ENCODE assay signal across 12 cellular contexts in genomic region chr4:162959056-162959455, GRCh38.
DNase-seq lines count a peak whose midpoint lies in the region; ATAC-seq and TF ChIP-seq lines count a peak whose summit lies in the region.
"Had no signal": no experiment of that assay in that cellular context is flagged by ENCODE, and none has a peak within 500 bp of the region (broad histone marks: within the 10 kb centered on the region; RNA-seq: fewer than 3 reads in every experiment).

No MANE protein-coding gene starts in this region.

- no peaks in the 10 kb centered on the region for H3K79me2 ChIP-seq in smooth muscle cell (ENCODE audit: low read depth)

- no peak overlapping the region for H4K91ac ChIP-seq in mesenchymal stem cell (ENCODE audit: low read length)

- peak; percentile 46 for ATAC-seq in GM21423 (IDR thresholded peaks at IDR 0.05; ENCODE audit: unreplicated experiment)

- no peaks in the 10 kb centered on the region for H3K9me3 ChIP-seq in smooth muscle cell (replicated peaks; ENCODE audit: low read depth)
- H3K9me3 ChIP-seq in mesenchymal stem cell (ENCODE audit: control insufficient read depth, low read length), result no peaks in the 10 kb centered on the region
- H3K9me3 ChIP-seq: tibial nerve had no signal

- H3K27ac ChIP-seq in smooth muscle cell (ENCODE audit: low read depth) (no peak overlapping the region), mesenchymal stem cell (ENCODE audit: low read length, poor library complexity, severe bottlenecking) (no peak overlapping the region)
- H3K27ac ChIP-seq: tibial nerve had no signal

- H3K9ac ChIP-seq in smooth muscle cell (ENCODE audit: low read depth) (no peak overlapping the region), mesenchymal stem cell (ENCODE audit: low read length) (no peak overlapping the region)

- H3K27me3 ChIP-seq in kidney epithelial cell (ENCODE audit: control insufficient read depth, insufficient read depth, low read length) (no peaks in the 10 kb centered on the region), smooth muscle cell (ENCODE audit: low read depth) (no peaks in the 10 kb centered on the region), mesenchymal stem cell (ENCODE audit: control insufficient read depth in 1 of 2, insufficient read depth in 1 of 2, low read length in 2 of 2) (no peaks in the 10 kb centered on the region)
- H3K27me3 ChIP-seq: tibial nerve had no signal

- no peak for DNase-seq in GM12864 (ENCODE audit: low read depth)
- DNase-seq in LNCaP clone FGC (ENCODE audit: low read depth), result no peak
- no peak for DNase-seq in kidney epithelial cell (ENCODE audit: low read depth)
- DNase-seq in smooth muscle cell (lab: John Stamatoyannopoulos, UW; ENCODE audit: unreplicated experiment), result no peak
- no peak for DNase-seq in superior temporal gyrus (ENCODE audit: extremely low spot score)
- DNase-seq in mesenchymal stem cell, result no peak
- no peak for DNase-seq in 8988T
- DNase-seq: amniotic stem cell, midbrain, NCI-H2171 treated with DMSO at 0.1 percent for 48 hours had no signal

- no peak overlapping the region for H3K4me3 ChIP-seq in GM12864 (ENCODE audit: low read depth, low read length)
- no peak overlapping the region for H3K4me3 ChIP-seq in LNCaP clone FGC (ENCODE audit: low read depth, low read length)
- H3K4me3 ChIP-seq in kidney epithelial cell (ENCODE audit: low read depth, low read length), result no peak overlapping the region
- H3K4me3 ChIP-seq in smooth muscle cell, result no peak overlapping the region
- no peak overlapping the region for H3K4me3 ChIP-seq in mesenchymal stem cell (ENCODE audit: insufficient read depth in 1 of 2, low read depth in 1 of 2, low read length in 2 of 2)
- H3K4me3 ChIP-seq: tibial nerve had no signal

- H3F3A ChIP-seq in smooth muscle cell (ENCODE audit: low read depth), result no peaks in the 10 kb centered on the region

- H3K14ac ChIP-seq in mesenchymal stem cell (ENCODE audit: low read length in 2 of 2), result no peak overlapping the region

- H3K18ac ChIP-seq in mesenchymal stem cell (ENCODE audit: low read depth in 1 of 2, low read length in 2 of 2), result no peak overlapping the region

- 78% methylated on average over 2 of the region's 2 CpGs for WGBS in smooth muscle cell (ENCODE audit: low lambda C conversion rate)
- 44% methylated on average over 2 of the region's 2 CpGs for WGBS in mesenchymal stem cell

- no peaks in the 10 kb centered on the region for H3K4me1 ChIP-seq in smooth muscle cell (ENCODE audit: low read depth)
- H3K4me1 ChIP-seq in mesenchymal stem cell (ENCODE audit: control insufficient read depth, insufficient read depth, low read depth, low read length), result no peaks in the 10 kb centered on the region
- H3K4me1 ChIP-seq: tibial nerve had no signal

- no peak overlapping the region for H3K23ac ChIP-seq in mesenchymal stem cell (ENCODE audit: low read length in 2 of 2)

- H3K36me3 ChIP-seq in kidney epithelial cell (ENCODE audit: control insufficient read depth, insufficient read depth, low read length) (no peaks in the 10 kb centered on the region), smooth muscle cell (ENCODE audit: low read depth) (no peaks in the 10 kb centered on the region), mesenchymal stem cell (ENCODE audit: control insufficient read depth in 1 of 2, insufficient read depth in 2 of 2, low read depth in 1 of 2, low read length in 2 of 2) (no peaks in the 10 kb centered on the region)
- H3K36me3 ChIP-seq: tibial nerve had no signal

- H4K8ac ChIP-seq in mesenchymal stem cell (ENCODE audit: low read length), result no peak overlapping the region

- H2BK5ac ChIP-seq in mesenchymal stem cell (ENCODE audit: low read depth, low read length, poor library complexity, severe bottlenecking), result no peak overlapping the region

- H2BK12ac ChIP-seq in mesenchymal stem cell (ENCODE audit: low read length in 2 of 2), result no peak overlapping the region

- no peak overlapping the region for H3K4ac ChIP-seq in mesenchymal stem cell (ENCODE audit: low read depth in 1 of 2, low read length in 2 of 2)

- H3K4me2 ChIP-seq in smooth muscle cell (no peak overlapping the region), mesenchymal stem cell (ENCODE audit: low read length, poor library complexity, severe bottlenecking) (no peak overlapping the region)

- H3K79me1 ChIP-seq in mesenchymal stem cell (replicated peaks; ENCODE audit: low read length, poor library complexity, severe bottlenecking), result no peaks in the 10 kb centered on the region

- H2AK5ac ChIP-seq in mesenchymal stem cell (ENCODE audit: low read length, severe bottlenecking), result no peak overlapping the region

- TF ChIP-seq CTCF in GM12864 (IDR thresholded peaks at IDR 0.05; ENCODE audit: low read depth, low read length, missing control alignments), result peak; percentile 27
- TF ChIP-seq CTCF in LNCaP clone FGC (IDR thresholded peaks at IDR 0.05; ENCODE audit: control insufficient read depth, extremely low read depth, insufficient read depth), result peak; percentile 40
- TF ChIP-seq CTCF in kidney epithelial cell (IDR thresholded peaks at IDR 0.05; ENCODE audit: insufficient read depth, low read length, poor library complexity, severe bottlenecking), result peak; percentile 18
- no peak for TF ChIP-seq CTCF in smooth muscle cell (IDR thresholded peaks at IDR 0.05; ENCODE audit: borderline replicate concordance, insufficient read depth, poor library complexity, severe bottlenecking)

- H2BK15ac ChIP-seq in mesenchymal stem cell (ENCODE audit: low read depth, poor library complexity, severe bottlenecking), result no peak overlapping the region

- no peaks in the 10 kb centered on the region for H4K20me1 ChIP-seq in smooth muscle cell (ENCODE audit: low read depth)

- H2AFZ ChIP-seq in smooth muscle cell (ENCODE audit: low read depth) (no peak overlapping the region), mesenchymal stem cell (ENCODE audit: low read depth, low read length) (no peak overlapping the region)

- no peak overlapping the region for H2BK120ac ChIP-seq in mesenchymal stem cell (ENCODE audit: low read depth, low read length)
